In the genomic region with DNA sequence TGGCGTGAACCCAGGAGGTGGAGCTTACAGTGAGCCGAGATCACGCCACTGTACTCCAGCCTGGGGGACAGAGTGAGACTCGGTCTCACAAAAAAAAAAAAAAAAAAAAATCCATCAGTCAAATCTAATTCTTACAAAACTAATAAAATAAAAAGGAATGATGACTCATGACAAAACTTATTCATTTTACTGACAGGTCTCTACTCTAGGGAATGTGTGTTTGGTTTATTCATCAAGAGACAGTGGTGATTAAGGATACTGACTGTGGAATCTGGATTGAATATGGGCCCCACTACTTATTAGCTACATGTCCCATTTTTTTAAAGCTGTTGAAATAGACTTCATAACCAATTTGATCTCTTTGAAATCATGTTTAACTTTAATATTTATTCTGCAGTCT, we compare ENCODE assay signal across 30 cellular contexts.
"Had no signal": no experiment of that assay in that cellular context is flagged by ENCODE, and none has a peak within 500 bp of the region (broad histone marks: within the 10 kb centered on the region; RNA-seq: fewer than 3 reads in every experiment).

No MANE protein-coding gene starts in this region.

- H3K27ac Mint-ChIP-seq: activated CD4-positive, alpha-beta T cell treated with anti-CD3 and anti-CD28 coated beads, Interleukin-2, amount 10 ng/mL, durations not matched to agents 24 days and 14 days; activated CD8-positive, alpha-beta T cell treated with anti-CD3 and anti-CD28 coated beads for 36 hours; activated naive CD8-positive, alpha-beta T cell treated with anti-CD3 and anti-CD28 coated beads for 36 hours; activated T-cell treated with anti-CD3 and anti-CD28 coated beads, Interleukin-2, amount 50 U/mL, for 72 hours; activated T-helper 17 cell treated with anti-CD3 and anti-CD28 coated beads, Interleukin-2, amount 50 U/mL, for 72 hours; T-helper 1 cell treated with Interleukin-12 subunit alpha and Interleukin-12 subunit beta and Interleukin-4 antibody, amounts not matched to agents 30 μg/mL and 1 μg/mL, for 36 hours; T-helper 2 cell treated with Interferon-gamma antibody and Interleukin-4, amounts not matched to agents 5 μg/mL and 100 μg/mL, for 36 hours had no signal

- H3K4me1 ChIP-seq: Peyer's patch had no signal

- H3K4me1 Mint-ChIP-seq: activated CD4-positive, alpha-beta T cell treated with anti-CD3 and anti-CD28 coated beads, Interleukin-2, amount 10 ng/mL, durations not matched to agents 24 days and 14 days; activated naive CD8-positive, alpha-beta T cell treated with anti-CD3 and anti-CD28 coated beads for 36 hours; activated T-helper 17 cell treated with anti-CD3 and anti-CD28 coated beads, Interleukin-2, amount 50 U/mL, for 72 hours had no signal

- DNase-seq: activated CD4-positive, alpha-beta T cell treated with anti-CD3 and anti-CD28 coated beads, Interleukin-2, amount 10 ng/mL, durations not matched to agents 24 days and 14 days; activated CD4-positive, alpha-beta T cell treated with anti-CD3 and anti-CD28 coated beads, Interleukin-2, amount 50 U/mL, for 4 hours; activated CD8-positive, alpha-beta T cell treated with anti-CD3 and anti-CD28 coated beads for 36 hours; activated effector memory CD4-positive, alpha-beta T cell treated with anti-CD3 and anti-CD28 coated beads, Interleukin-2, amount 50 U/mL, for 16 hours; activated naive CD4-positive, alpha-beta T cell; activated naive CD4-positive, alpha-beta T cell treated with anti-CD3 and anti-CD28 coated beads, Interleukin-2, amount 50 U/mL, for 16 hours; activated naive CD8-positive, alpha-beta T cell treated with anti-CD3 and anti-CD28 coated beads for 36 hours; activated T-cell treated with anti-CD3 and anti-CD28 coated beads, Interleukin-2, amount 50 U/mL, for 1 hour; activated T-cell treated with anti-CD3 and anti-CD28 coated beads, Interleukin-2, amount 50 U/mL, for 72 hours; amniotic stem cell; aorta; brain microvascular endothelial cell; central memory CD4-positive, alpha-beta T cell; MG63; NCI-H1048; NCI-H1105 treated with DMSO at 0.1 percent for 48 hours; NCI-H1436; NCI-H1694 treated with DMSO at 0.1 percent for 48 hours; NCI-H2029; NCI-H345; NCI-H524 treated with DMSO at 0.1 percent for 48 hours; Peyer's patch; RPMI8226; SHP77 treated with DMSO at 0.1 percent for 48 hours; SK-N-SH had no signal

- H3K9me3 Mint-ChIP-seq: activated CD4-positive, alpha-beta T cell treated with anti-CD3 and anti-CD28 coated beads, Interleukin-2, amount 10 ng/mL, durations not matched to agents 24 days and 14 days; activated CD8-positive, alpha-beta T cell treated with anti-CD3 and anti-CD28 coated beads for 36 hours; activated naive CD8-positive, alpha-beta T cell treated with anti-CD3 and anti-CD28 coated beads for 36 hours; activated T-helper 17 cell treated with anti-CD3 and anti-CD28 coated beads, Interleukin-2, amount 50 U/mL, for 72 hours; T-helper 1 cell treated with Interleukin-12 subunit alpha and Interleukin-12 subunit beta and Interleukin-4 antibody, amounts not matched to agents 30 μg/mL and 1 μg/mL, for 36 hours; T-helper 2 cell treated with Interferon-gamma antibody and Interleukin-4, amounts not matched to agents 5 μg/mL and 100 μg/mL, for 36 hours had no signal

- FAIRE-seq: TTC549 had no signal

- H3K9me3 ChIP-seq: MG63, Peyer's patch, SJSA1, SK-N-SH had no signal

- H3K36me3 Mint-ChIP-seq: activated naive CD8-positive, alpha-beta T cell treated with anti-CD3 and anti-CD28 coated beads for 36 hours had no signal

- H3K27me3 Mint-ChIP-seq: activated CD4-positive, alpha-beta T cell treated with anti-CD3 and anti-CD28 coated beads, Interleukin-2, amount 10 ng/mL, durations not matched to agents 24 days and 14 days; activated CD8-positive, alpha-beta T cell treated with anti-CD3 and anti-CD28 coated beads for 36 hours; activated naive CD8-positive, alpha-beta T cell treated with anti-CD3 and anti-CD28 coated beads for 36 hours had no signal

- H3K27ac ChIP-seq: brain microvascular endothelial cell, Peyer's patch, SJSA1 had no signal

- ATAC-seq: activated CD8-positive, alpha-beta T cell treated with anti-CD3 and anti-CD28 coated beads for 36 hours; activated T-cell treated with anti-CD3 and anti-CD28 coated beads, Interleukin-2, amount 50 U/mL, for 72 hours; activated T-helper 17 cell treated with anti-CD3 and anti-CD28 coated beads, Interleukin-2, amount 50 U/mL, for 72 hours had no signal

- H3K4me3 ChIP-seq: MG63, Peyer's patch, SJSA1 had no signal

- H3K4me3 Mint-ChIP-seq: activated CD4-positive, alpha-beta T cell treated with anti-CD3 and anti-CD28 coated beads, Interleukin-2, amount 10 ng/mL, durations not matched to agents 24 days and 14 days; activated CD8-positive, alpha-beta T cell treated with anti-CD3 and anti-CD28 coated beads for 36 hours; activated naive CD8-positive, alpha-beta T cell treated with anti-CD3 and anti-CD28 coated beads for 36 hours; activated T-cell treated with anti-CD3 and anti-CD28 coated beads, Interleukin-2, amount 50 U/mL, for 72 hours; activated T-helper 17 cell treated with anti-CD3 and anti-CD28 coated beads, Interleukin-2, amount 50 U/mL, for 72 hours; T-helper 1 cell treated with Interleukin-12 subunit alpha and Interleukin-12 subunit beta and Interleukin-4 antibody, amounts not matched to agents 30 μg/mL and 1 μg/mL, for 36 hours; T-helper 2 cell treated with Interferon-gamma antibody and Interleukin-4, amounts not matched to agents 5 μg/mL and 100 μg/mL, for 36 hours had no signal

- H3K9ac ChIP-seq: SK-N-SH had no signal

- H3K27me3 ChIP-seq: brain microvascular endothelial cell, MG63, Peyer's patch, SJSA1 had no signal

- H3K36me3 ChIP-seq: brain microvascular endothelial cell, MG63, SJSA1 had no signal

- H3K4me2 ChIP-seq: SK-N-SH had no signal
